In genomic region chr20:50459124-50459918, GRCh38 we compare ENCODE assay signal across 2 cellular contexts.
TF ChIP-seq lines count a peak whose summit lies in the region.

No MANE protein-coding gene starts in this region.

TF ChIP-seq in IMR-90, 13 proteins besides CTCF, POLR2A, EP300 and RAD21:
- TF ChIP-seq USF2 (IDR thresholded peaks at IDR 0.05; ENCODE audit: low read depth, low read length) (no peak), SMC3 (IDR thresholded peaks at IDR 0.05; ENCODE audit: low read depth, low read length) (no peak), CHD1 (IDR thresholded peaks at IDR 0.05; ENCODE audit: low read depth, low read length) (no peak), MAZ (IDR thresholded peaks at IDR 0.05; ENCODE audit: borderline replicate concordance, low read depth, low read length) (no peak), NFE2L2 (IDR thresholded peaks at IDR 0.05; ENCODE audit: low read depth, low read length) (no peak), RCOR1 (IDR thresholded peaks at IDR 0.05; ENCODE audit: insufficient replicate concordance, low read length) (no peak), MAFK (IDR thresholded peaks at IDR 0.05; ENCODE audit: low read depth, low read length) (no peak), RFX5 (IDR thresholded peaks at IDR 0.05; ENCODE audit: low read depth, low read length) (no peak), CEBPB (IDR thresholded peaks at IDR 0.05; ENCODE audit: low read depth, low read length) (no peak), BHLHE40 (IDR thresholded peaks at IDR 0.05; ENCODE audit: low read depth, low read length) (no peak), MXI1 (IDR thresholded peaks at IDR 0.05; ENCODE audit: borderline replicate concordance, low read depth, low read length) (no peak)

TF ChIP-seq in H1, 55 proteins besides CTCF, POLR2A, EP300 and RAD21:
- TF ChIP-seq USF2 (IDR thresholded peaks at IDR 0.05; ENCODE audit: low read length) = no peak
- TF ChIP-seq, protein P1, sequence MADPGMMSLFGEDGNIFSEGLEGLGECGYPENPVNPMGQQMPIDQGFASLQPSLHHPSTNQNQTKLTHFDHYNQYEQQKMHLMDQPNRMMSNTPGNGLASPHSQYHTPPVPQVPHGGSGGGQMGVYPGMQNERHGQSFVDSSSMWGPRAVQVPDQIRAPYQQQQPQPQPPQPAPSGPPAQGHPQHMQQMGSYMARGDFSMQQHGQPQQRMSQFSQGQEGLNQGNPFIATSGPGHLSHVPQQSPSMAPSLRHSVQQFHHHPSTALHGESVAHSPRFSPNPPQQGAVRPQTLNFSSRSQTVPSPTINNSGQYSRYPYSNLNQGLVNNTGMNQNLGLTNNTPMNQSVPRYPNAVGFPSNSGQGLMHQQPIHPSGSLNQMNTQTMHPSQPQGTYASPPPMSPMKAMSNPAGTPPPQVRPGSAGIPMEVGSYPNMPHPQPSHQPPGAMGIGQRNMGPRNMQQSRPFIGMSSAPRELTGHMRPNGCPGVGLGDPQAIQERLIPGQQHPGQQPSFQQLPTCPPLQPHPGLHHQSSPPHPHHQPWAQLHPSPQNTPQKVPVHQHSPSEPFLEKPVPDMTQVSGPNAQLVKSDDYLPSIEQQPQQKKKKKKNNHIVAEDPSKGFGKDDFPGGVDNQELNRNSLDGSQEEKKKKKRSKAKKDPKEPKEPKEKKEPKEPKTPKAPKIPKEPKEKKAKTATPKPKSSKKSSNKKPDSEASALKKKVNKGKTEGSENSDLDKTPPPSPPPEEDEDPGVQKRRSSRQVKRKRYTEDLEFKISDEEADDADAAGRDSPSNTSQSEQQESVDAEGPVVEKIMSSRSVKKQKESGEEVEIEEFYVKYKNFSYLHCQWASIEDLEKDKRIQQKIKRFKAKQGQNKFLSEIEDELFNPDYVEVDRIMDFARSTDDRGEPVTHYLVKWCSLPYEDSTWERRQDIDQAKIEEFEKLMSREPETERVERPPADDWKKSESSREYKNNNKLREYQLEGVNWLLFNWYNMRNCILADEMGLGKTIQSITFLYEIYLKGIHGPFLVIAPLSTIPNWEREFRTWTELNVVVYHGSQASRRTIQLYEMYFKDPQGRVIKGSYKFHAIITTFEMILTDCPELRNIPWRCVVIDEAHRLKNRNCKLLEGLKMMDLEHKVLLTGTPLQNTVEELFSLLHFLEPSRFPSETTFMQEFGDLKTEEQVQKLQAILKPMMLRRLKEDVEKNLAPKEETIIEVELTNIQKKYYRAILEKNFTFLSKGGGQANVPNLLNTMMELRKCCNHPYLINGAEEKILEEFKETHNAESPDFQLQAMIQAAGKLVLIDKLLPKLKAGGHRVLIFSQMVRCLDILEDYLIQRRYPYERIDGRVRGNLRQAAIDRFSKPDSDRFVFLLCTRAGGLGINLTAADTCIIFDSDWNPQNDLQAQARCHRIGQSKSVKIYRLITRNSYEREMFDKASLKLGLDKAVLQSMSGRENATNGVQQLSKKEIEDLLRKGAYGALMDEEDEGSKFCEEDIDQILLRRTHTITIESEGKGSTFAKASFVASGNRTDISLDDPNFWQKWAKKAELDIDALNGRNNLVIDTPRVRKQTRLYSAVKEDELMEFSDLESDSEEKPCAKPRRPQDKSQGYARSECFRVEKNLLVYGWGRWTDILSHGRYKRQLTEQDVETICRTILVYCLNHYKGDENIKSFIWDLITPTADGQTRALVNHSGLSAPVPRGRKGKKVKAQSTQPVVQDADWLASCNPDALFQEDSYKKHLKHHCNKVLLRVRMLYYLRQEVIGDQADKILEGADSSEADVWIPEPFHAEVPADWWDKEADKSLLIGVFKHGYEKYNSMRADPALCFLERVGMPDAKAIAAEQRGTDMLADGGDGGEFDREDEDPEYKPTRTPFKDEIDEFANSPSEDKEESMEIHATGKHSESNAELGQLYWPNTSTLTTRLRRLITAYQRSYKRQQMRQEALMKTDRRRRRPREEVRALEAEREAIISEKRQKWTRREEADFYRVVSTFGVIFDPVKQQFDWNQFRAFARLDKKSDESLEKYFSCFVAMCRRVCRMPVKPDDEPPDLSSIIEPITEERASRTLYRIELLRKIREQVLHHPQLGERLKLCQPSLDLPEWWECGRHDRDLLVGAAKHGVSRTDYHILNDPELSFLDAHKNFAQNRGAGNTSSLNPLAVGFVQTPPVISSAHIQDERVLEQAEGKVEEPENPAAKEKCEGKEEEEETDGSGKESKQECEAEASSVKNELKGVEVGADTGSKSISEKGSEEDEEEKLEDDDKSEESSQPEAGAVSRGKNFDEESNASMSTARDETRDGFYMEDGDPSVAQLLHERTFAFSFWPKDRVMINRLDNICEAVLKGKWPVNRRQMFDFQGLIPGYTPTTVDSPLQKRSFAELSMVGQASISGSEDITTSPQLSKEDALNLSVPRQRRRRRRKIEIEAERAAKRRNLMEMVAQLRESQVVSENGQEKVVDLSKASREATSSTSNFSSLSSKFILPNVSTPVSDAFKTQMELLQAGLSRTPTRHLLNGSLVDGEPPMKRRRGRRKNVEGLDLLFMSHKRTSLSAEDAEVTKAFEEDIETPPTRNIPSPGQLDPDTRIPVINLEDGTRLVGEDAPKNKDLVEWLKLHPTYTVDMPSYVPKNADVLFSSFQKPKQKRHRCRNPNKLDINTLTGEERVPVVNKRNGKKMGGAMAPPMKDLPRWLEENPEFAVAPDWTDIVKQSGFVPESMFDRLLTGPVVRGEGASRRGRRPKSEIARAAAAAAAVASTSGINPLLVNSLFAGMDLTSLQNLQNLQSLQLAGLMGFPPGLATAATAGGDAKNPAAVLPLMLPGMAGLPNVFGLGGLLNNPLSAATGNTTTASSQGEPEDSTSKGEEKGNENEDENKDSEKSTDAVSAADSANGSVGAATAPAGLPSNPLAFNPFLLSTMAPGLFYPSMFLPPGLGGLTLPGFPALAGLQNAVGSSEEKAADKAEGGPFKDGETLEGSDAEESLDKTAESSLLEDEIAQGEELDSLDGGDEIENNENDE (IDR thresholded peaks at IDR 0.05; ENCODE audit: insufficient replicate concordance, low read length) = no peak
- no peak for TF ChIP-seq GTF2F1 (IDR thresholded peaks at IDR 0.05; ENCODE audit: borderline replicate concordance, low read depth, low read length)
- TF ChIP-seq YY1 (IDR thresholded peaks at IDR 0.05; ENCODE audit: low read depth, low read length) = no peak
- no peak for TF ChIP-seq EZH2 (IDR thresholded peaks at IDR 0.05; ENCODE audit: low read depth, low read length, severe bottlenecking)
